ENCODE assay signal across 8 cellular contexts in the genomic region with DNA sequence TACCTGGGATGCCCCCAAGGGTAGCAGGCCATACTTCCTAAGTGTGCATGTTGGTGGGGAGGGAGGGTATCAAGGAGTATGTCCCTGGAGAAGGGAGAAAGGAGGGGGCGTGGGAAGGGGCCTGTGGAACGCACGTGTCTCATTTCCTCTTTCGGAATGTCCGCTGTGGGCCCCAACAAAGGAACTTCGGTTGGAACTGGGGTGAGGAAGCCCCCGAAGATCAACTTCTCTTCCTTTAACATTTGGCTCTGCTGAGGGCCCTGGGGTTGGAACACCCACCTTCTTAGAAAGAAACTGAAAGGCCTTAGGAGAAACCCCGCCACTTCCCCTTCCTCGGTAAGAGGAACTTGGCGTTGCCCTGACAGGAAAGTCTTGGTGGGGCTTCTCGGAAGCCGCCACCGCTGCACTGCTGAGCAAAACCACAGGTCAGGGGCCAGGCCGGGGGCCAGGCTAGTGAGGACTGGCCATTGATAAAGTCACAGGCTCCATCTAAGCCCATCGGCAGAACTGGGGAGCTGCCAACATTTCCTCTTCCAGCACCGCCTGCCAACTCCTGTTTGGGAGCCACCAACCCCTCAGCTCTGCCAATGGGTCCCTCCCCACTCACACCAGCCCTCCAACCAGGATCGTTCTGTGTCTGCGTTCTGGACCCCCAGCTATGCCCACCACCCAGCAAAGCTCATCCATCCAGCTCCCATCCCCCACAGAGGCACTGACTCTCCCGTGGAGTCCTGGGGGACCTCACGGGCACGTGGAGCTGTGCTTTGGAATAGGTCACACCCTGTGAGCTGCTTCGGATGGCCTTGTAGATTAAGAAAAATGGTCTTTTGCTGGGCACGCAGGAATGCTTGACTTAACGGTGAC. TPM values are rescaled to one million over a fixed set of nuclear protein-coding genes. Genes with fewer than 3 reads are reported as not detected.
DNase-seq lines count a peak whose midpoint lies in the region; ATAC-seq and TF ChIP-seq lines count a peak whose summit lies in the region.

No MANE protein-coding gene starts in this region.

- no peak overlapping the region for H3K23ac ChIP-seq in trophoblast cell (ENCODE audit: low read length)

- H3K27me3 Mint-ChIP-seq in osteocyte (ENCODE audit: unreplicated experiment): no peaks in the 10 kb centered on the region

- H3K9ac ChIP-seq in trophoblast cell (ENCODE audit: low read length): no peak overlapping the region

- H3K4me1 Mint-ChIP-seq in osteocyte (ENCODE audit: unreplicated experiment): peaks cover 18% of the 10 kb centered on the region

- no peaks in the 10 kb centered on the region for H3K36me3 Mint-ChIP-seq in osteocyte (ENCODE audit: unreplicated experiment)

- H3K79me1 ChIP-seq in trophoblast cell (ENCODE audit: low read length): no peaks in the 10 kb centered on the region

- no peak overlapping the region for H3K4me2 ChIP-seq in trophoblast cell (ENCODE audit: low read length)

- no peaks in the 10 kb centered on the region for H3K79me2 ChIP-seq in trophoblast cell (ENCODE audit: control insufficient read depth, insufficient read depth, low read length, poor library complexity)

- H3K27me3 ChIP-seq in body of pancreas (no peaks in the 10 kb centered on the region), trophoblast cell (ENCODE audit: insufficient read depth, low read length) (no peaks in the 10 kb centered on the region)

- H3K36me3 ChIP-seq in body of pancreas (replicated peaks in 1 of 2; ENCODE audit: insufficient read depth in 1 of 2, low read depth in 2 of 2) (no peaks in the 10 kb centered on the region), trophoblast cell (ENCODE audit: control insufficient read depth in 1 of 2, insufficient read depth in 2 of 2, low read length in 2 of 2) (no peaks in the 10 kb centered on the region)

- intact Hi-C loops in body of pancreas (cut with DNase I): loop anchor here (10.0 kb wide), 1 partner anchor 55 kb away; no protein-coding TSS in a partner anchor

- WGBS in body of pancreas, 2 donors: 50 to 68% methylated on average over 21 to 24 of the region's 24 CpGs
- WGBS in trophoblast cell (ENCODE audit: extremely low coverage, insufficient coverage, insufficient read length): no CpG with 5 or more reads among the region's 24 CpGs

- no peak overlapping the region for H3K4ac ChIP-seq in trophoblast cell (ENCODE audit: low read depth, low read length)

- no peak for TF ChIP-seq POLR2A in body of pancreas (IDR thresholded peaks at IDR 0.05)

- DNase-seq in UCSD-AML1 (lab: John Stamatoyannopoulos, UW; ENCODE audit: unreplicated experiment) (peak; percentile 94), body of pancreas (peak in 3 of 4 donors; percentile 32 to 79 (median 36)), trophoblast cell (peak; percentile 10 to 38), NCI-H2171 (lab: John Stamatoyannopoulos, UW) (no peak), osteocyte (ENCODE audit: extremely low spot score, unreplicated experiment) (no peak), NCI-H2196 (lab: John Stamatoyannopoulos, UW; ENCODE audit: unreplicated experiment) (no peak), HT-29 (ENCODE audit: low spot score) (no peak)

- H3K4me1 ChIP-seq in body of pancreas: peaks cover 61% of the 10 kb centered on the region
- no peaks in the 10 kb centered on the region for H3K4me1 ChIP-seq in trophoblast cell (ENCODE audit: control insufficient read depth in 1 of 2, insufficient read depth in 2 of 2, low read length in 2 of 2)

- no peak overlapping the region for H3K4me3 ChIP-seq in body of pancreas
- H3K4me3 ChIP-seq in trophoblast cell (ENCODE audit: low read depth, low read length): no peak overlapping the region

- H3K9me3 ChIP-seq in body of pancreas (no peaks in the 10 kb centered on the region), trophoblast cell (ENCODE audit: insufficient read depth, low read depth, low read length) (peaks cover 2% of the 10 kb centered on the region)

- H2AFZ ChIP-seq in trophoblast cell (ENCODE audit: insufficient read depth, low read length, poor library complexity): no peak overlapping the region

- H3K14ac ChIP-seq in trophoblast cell (ENCODE audit: low read length): no peak overlapping the region

- H4K12ac ChIP-seq in trophoblast cell (ENCODE audit: low read depth, low read length): no peak overlapping the region

- H3K27ac ChIP-seq in body of pancreas: peak overlapping the region; percentile 3 to 81 (median 78)
- H3K27ac ChIP-seq in trophoblast cell (ENCODE audit: low read depth, low read length): no peak overlapping the region

- H3K27ac Mint-ChIP-seq in osteocyte (ENCODE audit: unreplicated experiment): no peak overlapping the region

- H2BK5ac ChIP-seq in trophoblast cell (ENCODE audit: low read depth, low read length, poor library complexity): no peak overlapping the region

- no peak overlapping the region for H3K18ac ChIP-seq in trophoblast cell (ENCODE audit: low read length)

- ATAC-seq in HG02763 (IDR thresholded peaks at IDR 0.05; ENCODE audit: unreplicated experiment): peak; percentile 42
- no peak for ATAC-seq in body of pancreas

- TF ChIP-seq CTCF in body of pancreas (IDR thresholded peaks at IDR 0.05) (no peak), osteocyte (IDR thresholded peaks at IDR 0.05) (no peak)

- no peak overlapping the region for H2AK5ac ChIP-seq in trophoblast cell (ENCODE audit: low read length)

- no peak overlapping the region for H4K91ac ChIP-seq in trophoblast cell (ENCODE audit: low read depth, low read length)

- no peak overlapping the region for H2BK12ac ChIP-seq in trophoblast cell (ENCODE audit: low read length)

- H2BK120ac ChIP-seq in trophoblast cell (ENCODE audit: insufficient read depth, low read length, poor library complexity): no peak overlapping the region

- no peaks in the 10 kb centered on the region for H3K9me3 Mint-ChIP-seq in osteocyte (ENCODE audit: unreplicated experiment)

- H4K8ac ChIP-seq in trophoblast cell (ENCODE audit: low read depth, low read length): no peak overlapping the region

- H3K4me3 Mint-ChIP-seq in osteocyte (ENCODE audit: unreplicated experiment): no peak overlapping the region

RNA-seq across cellular contexts. Expression of gene FGD2, which starts 44.8 kb away (rescaled TPM):
- total RNA-seq in body of pancreas (10 to 100 TPM; 10.1 to 11.9 TPM), osteocyte (not detected in 2 replicates)
- not detected in 2 replicates for polyA plus RNA-seq in trophoblast cell (2013)
- total RNA-seq in HT-29 (2014; rRNA removed; shearing (Covaris generic)): 0.31 and 0.53 TPM in 2 replicates

Comparison
In these comparisons a context has a peak if more than half of its experiments do, and no peak if none do; other contexts are left out.
1. DNase-seq: peak in UCSD-AML1 (single experiment), body of pancreas (3 of 4) and trophoblast cell (2 of 2); none in NCI-H2171 (single experiment), osteocyte (single experiment), NCI-H2196 (single experiment) and HT-29 (single experiment).